ENCODE assay signal across 24 cellular contexts in genomic region chr6:165782812-165783211, GRCh38.
"Had no signal": no experiment of that assay in that cellular context is flagged by ENCODE, and none has a peak within 500 bp of the region (broad histone marks: within the 10 kb centered on the region; RNA-seq: fewer than 3 reads in every experiment).

No MANE protein-coding gene starts in this region.

- H3K4me1 Mint-ChIP-seq: IgD-negative memory B cell had no signal

- H3K4me3 Mint-ChIP-seq: IgD-negative memory B cell had no signal

- DNase-seq: Kasumi-1, MM.1S, NCI-H1092 treated with DMSO at 0.1 percent for 48 hours, NCI-H1436, NCI-H187, NCI-H2029, NCI-H2081 treated with DMSO at 0.1 percent for 48 hours, NCI-H2171, NCI-H226, NCI-H446, NCI-H510A, NCI-H524 treated with DMSO at 0.1 percent for 48 hours, NCI-H69, NCI-H774, Right ventricle myocardium superior, RPMI8226, SIG-M5 had no signal

- FAIRE-seq: K562, RCC 7860 had no signal

- H3K27me3 Mint-ChIP-seq: IgD-negative memory B cell had no signal

- H3K4me3 ChIP-seq: K562, SJSA1, SK-N-MC had no signal

- H3K4me2 ChIP-seq: KMS-11 had no signal

- H3K36me3 ChIP-seq: SJSA1 had no signal

- H3K9ac ChIP-seq: KMS-11 had no signal

- H3K4me1 ChIP-seq: SJSA1 had no signal

- H3K9me3 ChIP-seq: SJSA1 had no signal

- ATAC-seq: K562 had no signal

- H3K27ac Mint-ChIP-seq: IgD-negative memory B cell had no signal

- H3K36me3 Mint-ChIP-seq: IgD-negative memory B cell had no signal

- H3K27ac ChIP-seq: HL-60, KMS-11, SJSA1, SK-N-MC had no signal
